ENCODE assay signal across 21 cellular contexts in the genomic region with DNA sequence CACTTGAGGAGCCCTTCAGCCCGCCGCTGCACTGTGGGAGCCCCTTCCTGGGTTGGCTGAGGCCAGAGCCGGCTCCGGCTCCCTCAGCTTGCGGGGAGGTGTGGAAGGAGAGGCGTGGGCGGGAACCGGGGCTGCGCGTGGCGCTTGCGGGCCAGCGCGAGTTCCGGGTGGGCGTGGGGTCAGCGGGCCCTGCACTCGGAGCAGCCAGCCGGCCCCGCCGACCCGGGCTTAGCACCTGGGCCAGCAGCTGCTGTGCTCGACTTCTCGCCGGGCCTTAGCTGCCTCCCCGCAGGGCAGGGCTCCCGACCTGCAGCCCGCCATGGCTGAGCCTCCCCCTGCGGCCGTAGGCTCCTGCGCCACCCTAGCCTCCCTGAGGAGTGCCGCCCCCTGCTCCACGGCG.
"Had no signal": no experiment of that assay in that cellular context is flagged by ENCODE, and none has a peak within 500 bp of the region (broad histone marks: within the 10 kb centered on the region; RNA-seq: fewer than 3 reads in every experiment).

No MANE protein-coding gene starts in this region.

- H3K9me3 ChIP-seq: heart left ventricle, tibial artery, uterus had no signal

- H3K4me3 Mint-ChIP-seq: brain; effector memory CD8-positive, alpha-beta T cell; mesothelial cell of epicardium; natural killer cell; WTC11 had no signal

- H3K27ac ChIP-seq: dorsolateral prefrontal cortex, spleen, tibial artery, uterus had no signal

- DNase-seq: activated CD4-positive, alpha-beta T cell treated with anti-CD3 and anti-CD28 coated beads, Interleukin-2, amount 50 U/mL, for 4 hours; activated gamma-delta T cell treated with Interleukin-2 at 50 U/mL for 16 hours; activated T-cell treated with anti-CD3 and anti-CD28 coated beads for 4 hours; aorta; caudate nucleus; dorsolateral prefrontal cortex; effector memory CD8-positive, alpha-beta T cell; heart left ventricle; natural killer cell; retina; spleen; stimulated activated CD4-positive, alpha-beta T cell treated with anti-CD3 and anti-CD28 coated beads, Interleukin-4, amount 100 ng/mL, for 24 hours; stimulated activated naive CD4-positive, alpha-beta T cell treated with Interleukin-2 at 50 U/mL for 16 hours; T-helper 1 cell; uterus had no signal

- H3K27me3 ChIP-seq: dorsolateral prefrontal cortex, heart left ventricle, tibial artery, uterus had no signal

- ATAC-seq: activated naive CD4-positive, alpha-beta T cell treated with anti-CD3 and anti-CD28 coated beads, Interleukin-2, amount 50 U/mL, for 72 hours; effector memory CD8-positive, alpha-beta T cell; natural killer cell; WTC11 had no signal

- H3K4me1 ChIP-seq: uterus had no signal

- H3K9me3 Mint-ChIP-seq: natural killer cell had no signal

- H3K27me3 Mint-ChIP-seq: progenitor cell of endocrine pancreas had no signal

- H3K27ac Mint-ChIP-seq: activated naive CD4-positive, alpha-beta T cell treated with anti-CD3 and anti-CD28 coated beads, Interleukin-2, amount 50 U/mL, for 72 hours; brain; effector memory CD8-positive, alpha-beta T cell; mesothelial cell of epicardium; natural killer cell; progenitor cell of endocrine pancreas; WTC11 had no signal

- H3K36me3 Mint-ChIP-seq: brain, mesothelial cell of epicardium, natural killer cell, WTC11 had no signal
